In the genomic region with DNA sequence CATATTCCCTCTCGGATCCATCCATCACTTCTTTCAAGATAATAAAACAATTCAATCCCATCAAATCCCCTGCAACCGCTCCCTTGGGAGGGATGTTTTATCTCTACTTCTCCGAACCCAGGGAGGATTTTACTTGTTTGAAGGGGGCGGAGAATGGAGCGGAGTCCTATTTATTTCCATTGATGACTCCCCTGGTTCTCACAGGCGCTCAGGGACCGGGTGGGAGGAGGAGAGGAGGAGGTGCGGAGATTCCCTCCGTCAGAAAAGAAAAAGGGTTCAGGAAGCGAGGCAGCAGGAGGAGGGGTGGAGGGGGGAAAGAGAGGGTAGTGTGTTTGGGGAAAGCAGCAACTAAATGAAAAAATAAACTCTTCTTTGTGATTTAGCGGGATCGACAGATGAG, we compare ENCODE assay signal across 12 cellular contexts. TPM values are rescaled to one million over a fixed set of nuclear protein-coding genes. Genes with fewer than 3 reads are reported as not detected.
DNase-seq lines count a peak whose midpoint lies in the region; TF ChIP-seq lines count a peak whose summit lies in the region.
"Had no signal": no experiment of that assay in that cellular context is flagged by ENCODE, and none has a peak within 500 bp of the region (broad histone marks: within the 10 kb centered on the region; RNA-seq: fewer than 3 reads in every experiment).

No MANE protein-coding gene starts in this region.

- no TSS peak for BruUV-seq in MCF 10A (replicated peaks; lab: Mats Ljungman, UMichigan)
- no TSS peak for BruUV-seq in mammary epithelial cell (replicated peaks; lab: Mats Ljungman, UMichigan)

- no peaks in the 10 kb centered on the region for H3K9me3 ChIP-seq in mammary epithelial cell (replicated peaks; ENCODE audit: insufficient read depth, low read length)
- H3K9me3 ChIP-seq in breast epithelium: no peaks in the 10 kb centered on the region
- H3K9me3 ChIP-seq in mesodermal cell (ENCODE audit: control insufficient read depth, low read length): no peaks in the 10 kb centered on the region

- no peak overlapping the region for H2AFZ ChIP-seq in mammary epithelial cell (ENCODE audit: low read depth, low read length)

- H3K4me2 ChIP-seq in mammary epithelial cell (ENCODE audit: insufficient read depth, low read depth, low read length): no peak overlapping the region
- H3K4me2 ChIP-seq: BLaER1 treated with 17β-estradiol and CSF1 and Interleukin-3, amounts not matched to agents 10 nM and 100 nM had no signal

- H3K4me1 ChIP-seq in mammary epithelial cell (ENCODE audit: insufficient read depth, low read length): peaks cover 20% of the 10 kb centered on the region
- no peaks in the 10 kb centered on the region for H3K4me1 ChIP-seq in breast epithelium
- H3K4me1 ChIP-seq in mesodermal cell (ENCODE audit: control insufficient read depth, insufficient read depth, low read length, poor library complexity, severe bottlenecking): no peaks in the 10 kb centered on the region

- H3K36me3 ChIP-seq in mammary epithelial cell (ENCODE audit: insufficient read depth, low read length) (no peaks in the 10 kb centered on the region), breast epithelium (no peaks in the 10 kb centered on the region), mesodermal cell (ENCODE audit: control insufficient read depth, insufficient read depth, low read length) (no peaks in the 10 kb centered on the region)
- H3K36me3 ChIP-seq: BLaER1 treated with 17β-estradiol and CSF1 and Interleukin-3, amounts not matched to agents 10 nM and 100 nM had no signal

- POLR2A ChIA-PET in MCF 10A (lab: Yijun Ruan, JAX): no interaction called here

- CTCF ChIA-PET in MCF 10A (lab: Yijun Ruan, JAX) (interaction anchor here (0.5 kb wide), 1 partner anchor 153 kb away, joined by 3 read pairs; no protein-coding TSS in a partner anchor), mammary epithelial cell (lab: Charles Lee; ENCODE audit: low non-redundant PET) (no interaction called here)

- H3K9me3 Mint-ChIP-seq in MCF 10A (ENCODE audit: unreplicated experiment) (no peaks in the 10 kb centered on the region), type B pancreatic cell (peaks cover 7% of the 10 kb centered on the region)

- H4K20me1 ChIP-seq in mammary epithelial cell (ENCODE audit: insufficient read depth, low read length): no peaks in the 10 kb centered on the region

- dilution Hi-C loops in mammary epithelial cell (cut with HindIII; ENCODE audit: low sequenced_read_pairs): no loop called here

- DNase-seq in MCF 10A (ENCODE audit: unreplicated experiment): no peak
- DNase-seq in mammary epithelial cell: no peak
- no peak for DNase-seq in breast epithelium (ENCODE audit: low spot score in 2 of 2)
- DNase-seq in type B pancreatic cell (ENCODE audit: extremely low spot score, unreplicated experiment): no peak
- DNase-seq in stimulated activated CD8-positive, alpha-beta memory T cell treated with anti-CD3 and anti-CD28 coated beads, Interleukin-4, amount 100 ng/mL, for 48 hours: no peak
- no peak for DNase-seq in activated CD8-positive, alpha-beta memory T cell treated with anti-CD3 and anti-CD28 coated beads, Interleukin-2, amount 50 U/mL, for 48 hours
- no peak for DNase-seq in cortex of kidney (lab: John Stamatoyannopoulos, UW)
- DNase-seq: NCI-H1694 treated with DMSO at 0.1 percent for 48 hours had no signal

- H3K4me1 Mint-ChIP-seq in MCF 10A (ENCODE audit: insufficient read depth, unreplicated experiment) (peaks cover 5% of the 10 kb centered on the region), type B pancreatic cell (ENCODE audit: unreplicated experiment) (peaks cover 16% of the 10 kb centered on the region)

- TF ChIP-seq CTCF in MCF 10A (IDR thresholded peaks at IDR 0.05; ENCODE audit: unreplicated experiment) (no peak), mammary epithelial cell (conservative IDR thresholded peaks at IDR 0.05 in 1 of 2, IDR thresholded peaks at IDR 0.05 in 1 of 2; ENCODE audit: extremely low read depth in 1 of 2, insufficient read depth in 1 of 2, low read depth in 1 of 2, low read length in 2 of 2) (no peak), breast epithelium (IDR thresholded peaks at IDR 0.05) (no peak), type B pancreatic cell (conservative IDR thresholded peaks at IDR 0.05) (no peak)

- peaks cover 53% of the 10 kb centered on the region for H3K27me3 ChIP-seq in mammary epithelial cell (ENCODE audit: insufficient read depth, low read length)
- peaks cover 0 to 8% of the 10 kb centered on the region in 2 donors for H3K27me3 ChIP-seq in breast epithelium

- in situ Hi-C loops in mammary epithelial cell (cut with MboI; ENCODE audit: low sequenced_read_pairs in 2 of 2): no loop called here

- H3K9ac ChIP-seq in mammary epithelial cell (ENCODE audit: insufficient read depth, low read length): no peak overlapping the region
- H3K9ac ChIP-seq: BLaER1 treated with 17β-estradiol and CSF1 and Interleukin-3, amounts not matched to agents 10 nM and 100 nM had no signal

- no peaks in the 10 kb centered on the region for H3K79me2 ChIP-seq in mammary epithelial cell (ENCODE audit: insufficient read depth, low read length)

- H3K27me3 Mint-ChIP-seq in MCF 10A (ENCODE audit: insufficient read depth, unreplicated experiment): peaks cover 10% of the 10 kb centered on the region
- peaks cover 66% of the 10 kb centered on the region for H3K27me3 Mint-ChIP-seq in type B pancreatic cell

- H3K4me3 ChIP-seq in mammary epithelial cell (replicated peaks in 1 of 3; ENCODE audit: insufficient read depth in 1 of 3, low read depth in 2 of 3, low read length in 3 of 3) (no peak overlapping the region), breast epithelium (peak overlapping the region; percentile 54 to 79 (median 60)), mesodermal cell (ENCODE audit: extremely low read depth, insufficient read depth, low read length, poor library complexity, severe bottlenecking) (peak overlapping the region; percentile 60)

- H3K36me3 Mint-ChIP-seq in MCF 10A (ENCODE audit: insufficient read depth, unreplicated experiment): no peaks in the 10 kb centered on the region
- H3K36me3 Mint-ChIP-seq in type B pancreatic cell: no peaks in the 10 kb centered on the region

- intact Hi-C loops in MCF 10A (cut with micrococcal nuclease): no loop called here
- intact Hi-C loops in mammary epithelial cell (cut with micrococcal nuclease): no loop called here
- intact Hi-C loops in breast epithelium (cut with DNase I; ENCODE audit: low total_unique reads): no loop called here

- 93% methylated on average over 12 of the region's 12 CpGs for WGBS in mammary epithelial cell (ENCODE audit: low coverage, missing lambda C conversion rate)
- WGBS in mesodermal cell (ENCODE audit: insufficient coverage in 2 of 2), 2 experiments: 4 to 60% methylated on average over 1 to 4 of the region's 12 CpGs

- no peak overlapping the region for H3K27ac Mint-ChIP-seq in MCF 10A (ENCODE audit: low read depth, unreplicated experiment)
- peak overlapping the region; percentile 11 for H3K27ac Mint-ChIP-seq in type B pancreatic cell

- H3K27ac ChIP-seq in mammary epithelial cell (ENCODE audit: insufficient read depth, low read depth, low read length): no peak overlapping the region
- H3K27ac ChIP-seq in breast epithelium: peak overlapping the region in 1 of 2 donors; percentile 2
- no peak overlapping the region for H3K27ac ChIP-seq in mesodermal cell (ENCODE audit: low read depth, low read length, severe bottlenecking)
- H3K27ac ChIP-seq: BLaER1 treated with 17β-estradiol and CSF1 and Interleukin-3, amounts not matched to agents 10 nM and 100 nM had no signal

- no peak for TF ChIP-seq POLR2A in breast epithelium (IDR thresholded peaks at IDR 0.05)

- peak overlapping the region; percentile 78 for H3K4me3 Mint-ChIP-seq in MCF 10A (ENCODE audit: unreplicated experiment)
- H3K4me3 Mint-ChIP-seq in type B pancreatic cell: peak overlapping the region; percentile 90

RNA-seq across cellular contexts. Expression of a gene that starts 2.1 kb away (rescaled TPM):
- total RNA-seq in MCF 10A (2022) (0.42 TPM in 1 of 2 replicates, not detected in the other), mammary epithelial cell (under 1 TPM in 1 of 2 donors, not detected in 1; under 0.01 TPM), breast epithelium (1 to 10 TPM; 2.2 to 5.1 (median 2.6) TPM), type B pancreatic cell (ENCODE audit: low replicate concordance) (14.6 and 17.4 TPM in 2 replicates)
- polyA plus RNA-seq in mammary epithelial cell: not detected
- not detected for polyA minus RNA-seq in mammary epithelial cell
- 18.0 TPM for polyA plus RNA-seq in mesodermal cell (2013, experiment 1 of 2)
- 23.0 TPM for polyA plus RNA-seq in mesodermal cell (2013, experiment 2 of 2)
- total RNA-seq: pulmonary artery endothelial cell, SK-MEL-5 had no signal

Comparison
In these comparisons a context has a peak if more than half of its experiments do, and no peak if none do; other contexts are left out.
1. H3K4me3 ChIP-seq: peak in breast epithelium (3 of 3) and mesodermal cell (single experiment); none in mammary epithelial cell (0 of 3).